Comparison of ENCODE assay signal across 26 cellular contexts in the genomic region with DNA sequence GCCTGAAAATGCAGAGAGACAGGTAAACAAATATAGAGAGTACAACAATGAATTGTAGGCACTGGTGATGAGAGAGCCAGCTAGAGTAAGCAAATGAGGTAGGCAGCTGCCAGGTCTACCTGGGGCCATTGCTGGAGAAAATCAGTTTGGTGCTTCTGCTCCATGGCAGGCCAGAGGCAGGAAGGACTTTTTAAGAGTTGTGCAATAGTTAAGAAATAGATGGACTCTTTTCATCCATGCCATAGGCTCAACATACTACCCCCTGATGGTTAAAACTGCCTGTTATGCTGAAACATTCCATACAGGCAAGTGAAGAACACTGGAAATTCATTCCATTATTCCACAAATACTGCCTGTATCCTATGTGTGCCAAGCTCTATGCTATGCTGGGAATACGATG.
"Had no signal": no experiment of that assay in that cellular context is flagged by ENCODE, and none has a peak within 500 bp of the region (broad histone marks: within the 10 kb centered on the region; RNA-seq: fewer than 3 reads in every experiment).

No MANE protein-coding gene starts in this region.

- H3K36me3 Mint-ChIP-seq: naive thymus-derived CD8-positive, alpha-beta T cell; stimulated activated effector memory CD8-positive, alpha-beta T cell treated with anti-CD3 and anti-CD28 coated beads, Interleukin-12 subunit alpha, Interleukin-12 subunit beta, amount 100 ng/mL, for 72 hours; type B pancreatic cell had no signal

- H3K4me1 ChIP-seq: prostate gland, testis had no signal

- ATAC-seq: foreskin keratinocyte; gastroesophageal sphincter; heart left ventricle; left lobe of liver; naive thymus-derived CD8-positive, alpha-beta T cell; stimulated activated effector memory CD8-positive, alpha-beta T cell treated with anti-CD3 and anti-CD28 coated beads, Interleukin-12 subunit alpha, Interleukin-12 subunit beta, amount 100 ng/mL, for 72 hours had no signal

- H3K4me2 ChIP-seq: hepatocyte had no signal

- H3K27ac Mint-ChIP-seq: naive thymus-derived CD8-positive, alpha-beta T cell; nephron progenitor cell; stimulated activated effector memory CD8-positive, alpha-beta T cell treated with anti-CD3 and anti-CD28 coated beads, Interleukin-12 subunit alpha, Interleukin-12 subunit beta, amount 100 ng/mL, for 72 hours; type B pancreatic cell had no signal

- H3K36me3 ChIP-seq: esophagus muscularis mucosa, gastroesophageal sphincter, heart left ventricle, prostate gland, right atrium auricular region, sigmoid colon, tibial artery had no signal

- H3K27me3 Mint-ChIP-seq: type B pancreatic cell had no signal

- H3K9me3 Mint-ChIP-seq: naive thymus-derived CD8-positive, alpha-beta T cell; nephron progenitor cell; stimulated activated effector memory CD8-positive, alpha-beta T cell treated with anti-CD3 and anti-CD28 coated beads, Interleukin-12 subunit alpha, Interleukin-12 subunit beta, amount 100 ng/mL, for 72 hours; type B pancreatic cell had no signal

- H3K79me2 ChIP-seq: hepatocyte had no signal

- H2AFZ ChIP-seq: hepatocyte had no signal

- H3K4me3 ChIP-seq: esophagus muscularis mucosa, gastroesophageal sphincter, heart left ventricle, hepatocyte, prostate gland, right atrium auricular region, sigmoid colon, testis, tibial artery had no signal

- H3K27ac ChIP-seq: esophagus muscularis mucosa, foreskin keratinocyte, gastroesophageal sphincter, heart left ventricle, hepatocyte, prostate gland, right atrium auricular region, sigmoid colon, testis, tibial artery had no signal

- H3K4me3 Mint-ChIP-seq: naive thymus-derived CD8-positive, alpha-beta T cell; nephron progenitor cell; stimulated activated effector memory CD8-positive, alpha-beta T cell treated with anti-CD3 and anti-CD28 coated beads, Interleukin-12 subunit alpha, Interleukin-12 subunit beta, amount 100 ng/mL, for 72 hours; type B pancreatic cell had no signal

- H3K4me1 Mint-ChIP-seq: naive thymus-derived CD8-positive, alpha-beta T cell; nephron progenitor cell had no signal

- DNase-seq: dermis blood vessel endothelial cell; effector memory CD4-positive, alpha-beta T cell; foreskin keratinocyte; heart left ventricle; kidney; mammary epithelial cell; mesendoderm; naive thymus-derived CD8-positive, alpha-beta T cell; nephron progenitor cell; nucleus accumbens; sigmoid colon; stimulated activated CD4-positive, alpha-beta T cell treated with anti-CD3 and anti-CD28 coated beads, Interleukin-2, amount 100 ng/mL, for 24 hours; stimulated activated CD4-positive, alpha-beta T cell treated with anti-CD3 and anti-CD28 coated beads, Interleukin-4, amount 100 ng/mL, for 24 hours; stimulated activated naive CD4-positive, alpha-beta T cell treated with Interleukin-2 at 50 U/mL for 16 hours; substantia nigra; testis; tibial artery had no signal

- H3K9me3 ChIP-seq: esophagus muscularis mucosa, gastroesophageal sphincter, heart left ventricle, prostate gland, right atrium auricular region, sigmoid colon, testis, tibial artery had no signal

- H3K27me3 ChIP-seq: esophagus muscularis mucosa, foreskin keratinocyte, gastroesophageal sphincter, heart left ventricle, hepatocyte, right atrium auricular region, sigmoid colon, testis, tibial artery had no signal

- FAIRE-seq: endothelial cell of umbilical vein, kidney had no signal
